ENCODE assay signal across 8 cellular contexts in the genomic region with DNA sequence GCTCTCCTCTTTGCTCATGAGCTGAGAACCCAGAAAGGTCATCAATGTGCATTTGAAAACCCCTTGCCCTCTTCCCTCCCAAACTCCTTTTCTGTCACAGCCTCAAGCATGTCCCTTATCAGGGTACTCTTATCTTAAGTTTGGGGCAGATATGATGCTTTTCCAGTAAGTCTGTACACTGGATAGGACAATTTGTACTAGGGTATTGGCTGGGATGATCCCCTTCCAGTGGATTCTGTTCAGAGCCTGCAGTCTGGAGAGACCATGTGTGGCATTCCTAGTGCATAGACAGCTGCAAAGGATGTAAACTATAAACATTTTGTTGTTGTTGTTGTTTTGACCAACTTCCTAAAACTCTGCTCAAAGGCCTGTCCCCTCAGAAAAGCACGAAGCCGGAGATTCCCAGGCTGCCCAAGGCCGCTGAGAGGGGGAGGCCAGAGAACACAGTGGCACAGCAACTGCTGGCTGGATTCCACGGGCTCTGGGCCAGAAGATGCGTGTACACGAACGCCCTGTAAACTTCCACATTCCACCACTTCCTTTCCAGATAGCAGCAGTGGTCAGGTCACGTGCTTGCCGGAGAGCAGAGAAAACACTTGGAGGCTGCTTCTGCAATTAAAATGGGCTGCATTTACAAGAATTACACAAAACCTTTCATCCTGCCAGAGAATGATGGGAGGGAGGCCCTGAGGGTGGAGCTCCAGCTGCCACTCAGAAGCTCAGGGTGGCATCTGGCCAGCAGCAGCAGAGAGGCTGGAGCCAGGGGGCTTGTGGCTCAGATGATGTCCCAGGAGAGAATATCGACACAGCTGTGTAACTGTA. TPM values are rescaled to one million over a fixed set of nuclear protein-coding genes. Genes with fewer than 3 reads are reported as not detected.
DNase-seq lines count a peak whose midpoint lies in the region; ATAC-seq and TF ChIP-seq lines count a peak whose summit lies in the region.

No MANE protein-coding gene starts in this region.

- no peaks in the 10 kb centered on the region for H3K27me3 ChIP-seq in heart right ventricle
- no peaks in the 10 kb centered on the region for H3K27me3 ChIP-seq in vagina

- TF ChIP-seq CTCF in heart right ventricle (IDR thresholded peaks at IDR 0.05) (no peak), vagina (IDR thresholded peaks at IDR 0.05) (no peak)

- H3K9me3 ChIP-seq in heart right ventricle (no peaks in the 10 kb centered on the region), vagina (no peaks in the 10 kb centered on the region)

- WGBS in heart right ventricle, 2 donors: 1 to 2% methylated on average over 10 of the region's 10 CpGs

- intact Hi-C loops in heart right ventricle (cut with DNase I): loop anchor here in 5 of 10 donors (2.0 to 10.0 kb wide), 3 partner anchors 54 to 74 kb away; no protein-coding TSS in a partner anchor
- intact Hi-C loops in vagina (cut with DNase I): no loop called here

- H3K27ac ChIP-seq in heart right ventricle (peak overlapping the region; percentile 38 to 85 (median 76)), vagina (peak overlapping the region; percentile 84)

- peak overlapping the region in 5 of 10 donors; percentile 21 to 28 (median 24) for H3K4me3 ChIP-seq in heart right ventricle
- no peak overlapping the region for H3K4me3 ChIP-seq in vagina

- DNase-seq in Ammon's horn (ENCODE audit: low spot score) (peak; percentile 95), KG1 (lab: John Stamatoyannopoulos, UW) (peak; percentile 82), SW 1271 (lab: John Stamatoyannopoulos, UW) (peak; percentile 15 to 73), amygdala (lab: John Stamatoyannopoulos, UW) (peak; percentile 19 to 99 (median 80)), heart right ventricle (peak; percentile 94 to 96), pulmonary artery endothelial cell (ENCODE audit: low read depth, low spot score) (peak; percentile 99), vagina (ENCODE audit: extremely low spot score in 2 of 2) (peak in 1 of 2 donors; percentile 94)

- ATAC-seq in heart right ventricle: peak; percentile 81 to 92 (median 85)
- ATAC-seq in GM18909 (IDR thresholded peaks at IDR 0.05; ENCODE audit: poor library complexity, unreplicated experiment): no peak

- peaks cover 20 to 83% (median 47%) of the 10 kb centered on the region in 9 donors for H3K4me1 ChIP-seq in heart right ventricle
- H3K4me1 ChIP-seq in vagina: peaks cover 47% of the 10 kb centered on the region

- no peak for TF ChIP-seq POLR2A in vagina (IDR thresholded peaks at IDR 0.05)

- peaks cover 0 to 42% (median 0%) of the 10 kb centered on the region in 9 donors for H3K36me3 ChIP-seq in heart right ventricle
- no peaks in the 10 kb centered on the region for H3K36me3 ChIP-seq in vagina

RNA-seq across cellular contexts. Expression of gene BMP10, which starts 42.1 kb away (rescaled TPM):
- under 1 TPM in 1 of 10 donors, not detected in 9; 0.31 TPM for total RNA-seq in heart right ventricle
- polyA plus RNA-seq in heart right ventricle: under 1 TPM in 1 of 2 donors, not detected in 1; 0.03 TPM
- total RNA-seq in pulmonary artery endothelial cell: not detected in 2 replicates
- not detected for total RNA-seq in vagina
